Comparison of ENCODE assay signal across 16 cellular contexts in genomic region chr15:42101861-42102260, GRCh38. TPM values are rescaled to one million over a fixed set of nuclear protein-coding genes. Genes with fewer than 3 reads are reported as not detected.
"Had no signal": no experiment of that assay in that cellular context is flagged by ENCODE, and none has a peak within 500 bp of the region (broad histone marks: within the 10 kb centered on the region; RNA-seq: fewer than 3 reads in every experiment).

No MANE protein-coding gene starts in this region.

- ATAC-seq: activated T-cell treated with anti-CD3 and anti-CD28 coated beads, Interleukin-2, amount 50 U/mL, for 4 hours; natural killer cell treated with Interleukin-12 subunit alpha and Interleukin-12 subunit beta and Interleukin-15 and Interleukin-18, amount 100 ng/mL, for 72 hours; right cardiac atrium; stimulated activated naive CD8-positive, alpha-beta T cell treated with anti-CD3 and anti-CD28 coated beads, Interleukin-15, Interleukin-2, amounts not matched to agents 100 U/mL and 50 U/mL, for 24 hours; T-helper 17 cell had no signal

- H3K27ac ChIP-seq: adrenal gland, left ventricle myocardium inferior, transverse colon, vagina had no signal

- H3K4me3 ChIP-seq: adrenal gland, left ventricle myocardium inferior, transverse colon, vagina had no signal

- H3K27me3 ChIP-seq: adrenal gland, transverse colon, vagina had no signal

- H3K27ac Mint-ChIP-seq: activated CD4-positive, alpha-beta memory T cell treated with anti-CD3 and anti-CD28 coated beads, Interleukin-2, amount 10 ng/mL, durations not matched to agents 7 days and 5 days; activated naive CD4-positive, alpha-beta T cell treated with anti-CD3 and anti-CD28 coated beads, Interleukin-2, amount 50 U/mL, for 24 hours; memory B cell; natural killer cell treated with Interleukin-12 subunit alpha and Interleukin-12 subunit beta and Interleukin-15 and Interleukin-18, amount 100 ng/mL, for 72 hours; progenitor cell of endocrine pancreas; T-helper 17 cell had no signal

- H3K9me3 Mint-ChIP-seq: activated CD4-positive, alpha-beta memory T cell treated with anti-CD3 and anti-CD28 coated beads, Interleukin-2, amount 10 ng/mL, durations not matched to agents 7 days and 5 days; activated naive CD4-positive, alpha-beta T cell treated with anti-CD3 and anti-CD28 coated beads, Interleukin-2, amount 50 U/mL, for 24 hours; activated T-cell treated with anti-CD3 and anti-CD28 coated beads, Interleukin-2, amount 50 U/mL, for 4 hours; natural killer cell treated with Interleukin-12 subunit alpha and Interleukin-12 subunit beta and Interleukin-15 and Interleukin-18, amount 100 ng/mL, for 72 hours had no signal

- H3K4me1 ChIP-seq: adrenal gland, vagina had no signal

- H3K9me3 ChIP-seq: adrenal gland, left ventricle myocardium inferior, transverse colon, vagina had no signal

- DNase-seq: activated CD4-positive, alpha-beta memory T cell treated with anti-CD3 and anti-CD28 coated beads, Interleukin-2, amount 10 ng/mL, durations not matched to agents 7 days and 5 days; activated CD4-positive, alpha-beta T cell treated with anti-CD3 and anti-CD28 coated beads for 4 hours; activated effector memory CD4-positive, alpha-beta T cell treated with anti-CD3 and anti-CD28 coated beads, Interleukin-2, amount 50 U/mL, for 16 hours; activated T-cell treated with anti-CD3 and anti-CD28 coated beads, Interleukin-2, amount 50 U/mL, for 4 hours; adrenal gland; erythroblast; left ventricle myocardium inferior; right cardiac atrium; stimulated activated naive CD8-positive, alpha-beta T cell treated with anti-CD3 and anti-CD28 coated beads, Interleukin-15, Interleukin-2, amounts not matched to agents 100 U/mL and 50 U/mL, for 24 hours; T-helper 17 cell; transverse colon had no signal

- H3K36me3 ChIP-seq: adrenal gland, left ventricle myocardium inferior, transverse colon, vagina had no signal

- H3K36me3 Mint-ChIP-seq: activated naive CD4-positive, alpha-beta T cell treated with anti-CD3 and anti-CD28 coated beads, Interleukin-2, amount 50 U/mL, for 24 hours; memory B cell; natural killer cell treated with Interleukin-12 subunit alpha and Interleukin-12 subunit beta and Interleukin-15 and Interleukin-18, amount 100 ng/mL, for 72 hours had no signal

- H3K4me3 Mint-ChIP-seq: activated CD4-positive, alpha-beta memory T cell treated with anti-CD3 and anti-CD28 coated beads, Interleukin-2, amount 10 ng/mL, durations not matched to agents 7 days and 5 days; activated naive CD4-positive, alpha-beta T cell treated with anti-CD3 and anti-CD28 coated beads, Interleukin-2, amount 50 U/mL, for 24 hours; activated T-cell treated with anti-CD3 and anti-CD28 coated beads, Interleukin-2, amount 50 U/mL, for 4 hours; memory B cell; natural killer cell treated with Interleukin-12 subunit alpha and Interleukin-12 subunit beta and Interleukin-15 and Interleukin-18, amount 100 ng/mL, for 72 hours; T-helper 17 cell had no signal

- H3K4me1 Mint-ChIP-seq: activated CD4-positive, alpha-beta memory T cell treated with anti-CD3 and anti-CD28 coated beads, Interleukin-2, amount 10 ng/mL, durations not matched to agents 7 days and 5 days; activated naive CD4-positive, alpha-beta T cell treated with anti-CD3 and anti-CD28 coated beads, Interleukin-2, amount 50 U/mL, for 24 hours; memory B cell had no signal

RNA-seq across cellular contexts. Expression of gene PLA2G4D, which starts 7.5 kb away (rescaled TPM):
- total RNA-seq: activated CD4-positive, alpha-beta memory T cell treated with anti-CD3 and anti-CD28 coated beads, Interleukin-2, amount 10 ng/mL, durations not matched to agents 7 days and 5 days; activated T-cell treated with anti-CD3 and anti-CD28 coated beads, Interleukin-2, amount 50 U/mL, for 4 hours; left ventricle myocardium inferior; natural killer cell treated with Interleukin-12 subunit alpha and Interleukin-12 subunit beta and Interleukin-15 and Interleukin-18, amount 100 ng/mL, for 72 hours; progenitor cell of endocrine pancreas; right cardiac atrium; T-helper 17 cell had no signal
- polyA plus RNA-seq: right cardiac atrium had no signal

RNA-seq across cellular contexts. Expression of gene PLA2G4F, which starts 54.6 kb away (rescaled TPM):
- total RNA-seq: activated CD4-positive, alpha-beta memory T cell treated with anti-CD3 and anti-CD28 coated beads, Interleukin-2, amount 10 ng/mL, durations not matched to agents 7 days and 5 days; natural killer cell treated with Interleukin-12 subunit alpha and Interleukin-12 subunit beta and Interleukin-15 and Interleukin-18, amount 100 ng/mL, for 72 hours; T-helper 17 cell had no signal
